11 cellular contexts compared by ENCODE assay signal in genomic region chr12:67826946-67827719, GRCh38.
A peak's percentile ranks its signal among the peaks of the same experiment; 100 is the strongest.
DNase-seq lines count a peak whose midpoint lies in the region; TF ChIP-seq lines count a peak whose summit lies in the region.
"Had no signal": no experiment of that assay in that cellular context is flagged by ENCODE, and none has a peak within 500 bp of the region (broad histone marks: within the 10 kb centered on the region; RNA-seq: fewer than 3 reads in every experiment).

No MANE protein-coding gene starts in this region.

- H3K9ac ChIP-seq in GM23248 (peak overlapping the region; percentile 83), skeletal muscle tissue (ENCODE audit: low read depth in 1 of 3, low read length in 3 of 3) (peak overlapping the region; percentile 47 to 86 (median 85))

- H2AFZ ChIP-seq in GM23248: peak overlapping the region; percentile 85

- peaks cover 4% of the 10 kb centered on the region for H3K9me3 Mint-ChIP-seq in activated naive CD8-positive, alpha-beta T cell treated with anti-CD3 and anti-CD28 coated beads for 36 hours

- H3K27ac Mint-ChIP-seq in activated naive CD8-positive, alpha-beta T cell treated with anti-CD3 and anti-CD28 coated beads for 36 hours: peak overlapping the region; percentile 39

- H3K4me3 Mint-ChIP-seq in activated naive CD8-positive, alpha-beta T cell treated with anti-CD3 and anti-CD28 coated beads for 36 hours: no peak overlapping the region

- no peaks in the 10 kb centered on the region for H3K79me2 ChIP-seq in GM23248 (ENCODE audit: insufficient read depth)

- H3K36me3 Mint-ChIP-seq in activated naive CD8-positive, alpha-beta T cell treated with anti-CD3 and anti-CD28 coated beads for 36 hours: no peaks in the 10 kb centered on the region

- H3K27me3 Mint-ChIP-seq in activated naive CD8-positive, alpha-beta T cell treated with anti-CD3 and anti-CD28 coated beads for 36 hours: no peaks in the 10 kb centered on the region

- H3K9me3 ChIP-seq in GM23248 (ENCODE audit: low read depth) (no peaks in the 10 kb centered on the region), left ventricle myocardium inferior (replicated peaks) (no peaks in the 10 kb centered on the region), skeletal muscle tissue (ENCODE audit: control insufficient read depth in 3 of 3, low read length in 3 of 3) (no peaks in the 10 kb centered on the region)

- intact Hi-C loops in left ventricle myocardium inferior (cut with micrococcal nuclease): no loop called here

- H3K4me1 ChIP-seq in GM23248 (ENCODE audit: insufficient read depth) (peaks cover 29% of the 10 kb centered on the region), left ventricle myocardium inferior (peaks cover 31% of the 10 kb centered on the region), skeletal muscle tissue (ENCODE audit: control insufficient read depth in 3 of 3, insufficient read depth in 3 of 3, low read length in 3 of 3) (peaks cover 8 to 18% (median 13%) of the 10 kb centered on the region in 3 donors)

- H3K27me3 ChIP-seq in GM23248 (replicated peaks; ENCODE audit: insufficient read depth) (no peaks in the 10 kb centered on the region), left ventricle myocardium inferior (ENCODE audit: low read depth) (no peaks in the 10 kb centered on the region), skeletal muscle tissue (ENCODE audit: control insufficient read depth in 3 of 3, insufficient read depth in 3 of 3, low read length in 3 of 3) (no peaks in the 10 kb centered on the region)

- DNase-seq in GM23248: peak; percentile 62
- no peak for DNase-seq in activated naive CD8-positive, alpha-beta T cell treated with anti-CD3 and anti-CD28 coated beads for 36 hours
- no peak for DNase-seq in left ventricle myocardium inferior
- no peak for DNase-seq in NCI-H1417 (lab: John Stamatoyannopoulos, UW)
- no peak for DNase-seq in NCI-H2196 treated with DMSO at 0.1 percent for 48 hours (lab: John Stamatoyannopoulos, UW; ENCODE audit: unreplicated experiment)
- DNase-seq in GM13976 (ENCODE audit: low spot score): no peak
- DNase-seq in HuH-7.5 (ENCODE audit: low spot score): no peak
- DNase-seq: H7, NCI-H146 had no signal

- H3K4me1 Mint-ChIP-seq in activated naive CD8-positive, alpha-beta T cell treated with anti-CD3 and anti-CD28 coated beads for 36 hours: peaks cover 9% of the 10 kb centered on the region

- TF ChIP-seq CTCF in left ventricle myocardium inferior (IDR thresholded peaks at IDR 0.05; ENCODE audit: borderline replicate concordance) (no peak), GM13976 (IDR thresholded peaks at IDR 0.05; ENCODE audit: borderline replicate concordance, control extremely low read depth, extremely low read depth, insufficient read depth, missing control alignments) (no peak)

- H3K36me3 ChIP-seq in GM23248 (ENCODE audit: low read depth) (no peaks in the 10 kb centered on the region), left ventricle myocardium inferior (no peaks in the 10 kb centered on the region), skeletal muscle tissue (ENCODE audit: control insufficient read depth in 3 of 3, insufficient read depth in 3 of 3, low read length in 3 of 3) (no peaks in the 10 kb centered on the region)

- H3K4me3 ChIP-seq in GM23248: peak overlapping the region; percentile 76
- peak overlapping the region; percentile 60 for H3K4me3 ChIP-seq in left ventricle myocardium inferior
- peak overlapping the region; percentile 36 to 70 (median 68) for H3K4me3 ChIP-seq in skeletal muscle tissue (ENCODE audit: low read length in 3 of 3)

- in situ Hi-C loops in GM23248 (cut with MboI) (no loop called here), GM13976 (cut with MboI; ENCODE audit: low sequenced_read_pairs, unreplicated experiment) (no loop called here)

- H3K27ac ChIP-seq in GM23248 (peak overlapping the region; percentile 94), left ventricle myocardium inferior (replicated peaks) (peak overlapping the region; percentile 83), skeletal muscle tissue (ENCODE audit: low read depth, low read length) (peak overlapping the region; percentile 92)
- H3K27ac ChIP-seq: VCaP had no signal

- peaks cover 26% of the 10 kb centered on the region for H3F3A ChIP-seq in GM23248 (ENCODE audit: insufficient read depth)

- H3K4me2 ChIP-seq in GM23248 (ENCODE audit: unreplicated experiment): peak overlapping the region; percentile 91

- H3K9me2 ChIP-seq in GM23248 (ENCODE audit: insufficient read depth): no peaks in the 10 kb centered on the region

- no peaks in the 10 kb centered on the region for H4K20me1 ChIP-seq in GM23248 (ENCODE audit: insufficient read depth)

- WGBS in GM23248 (ENCODE audit: low coverage in 1 of 2, low lambda C conversion rate in 2 of 2, missing lambda C conversion rate in 2 of 2), 2 experiments: 24 to 29% methylated on average over 5 of the region's 5 CpGs
